Comparison of ENCODE assay signal across 8 cellular contexts in genomic region chr1:7953850-7954609, GRCh38. TPM values are rescaled to one million over a fixed set of nuclear protein-coding genes. Genes with fewer than 3 reads are reported as not detected.
A peak's percentile ranks its signal among the peaks of the same experiment; 100 is the strongest.
DNase-seq lines count a peak whose midpoint lies in the region; ATAC-seq and TF ChIP-seq lines count a peak whose summit lies in the region.

No MANE protein-coding gene starts in this region.

- no peak for TF ChIP-seq CTCF in fibroblast of the aortic adventitia (IDR thresholded peaks at IDR 0.05; ENCODE audit: insufficient read depth, low read length)

- no peaks in the 10 kb centered on the region for H3K36me3 ChIP-seq in HUES48 (ENCODE audit: control insufficient read depth, insufficient read depth, low read length)

- in situ Hi-C loops in Caki2 (cut with HindIII; ENCODE audit: low pct_unique_long_range_greater_than_20kb, low sequenced_read_pairs), result no loop called here

- H3K9me3 ChIP-seq in HUES48 (ENCODE audit: control insufficient read depth, insufficient read depth, low read length), result no peaks in the 10 kb centered on the region

- ATAC-seq in GM21367 (IDR thresholded peaks at IDR 0.05; ENCODE audit: unreplicated experiment), result peak; percentile 94

- H3K27ac ChIP-seq in HUES48 (ENCODE audit: low read depth, low read length) (peak overlapping the region; percentile 35), temporal lobe (ENCODE audit: low read depth, low read length) (peak overlapping the region; percentile 92)

- H3K4me1 ChIP-seq in HUES48 (ENCODE audit: control insufficient read depth, insufficient read depth, low read length), result no peaks in the 10 kb centered on the region

- DNase-seq in Caki2 (ENCODE audit: low read depth), result peak; percentile 88
- peak; percentile 95 for DNase-seq in RKO (ENCODE audit: low spot score)
- DNase-seq in activated T-helper 9 cell treated with anti-CD3 and anti-CD28 coated beads, Interleukin-2, amount 50 U/mL, for 16 hours (ENCODE audit: low read depth), result peak; percentile 77
- DNase-seq in fibroblast of the aortic adventitia (ENCODE audit: low read depth), result peak; percentile 79
- DNase-seq in nucleus accumbens (lab: John Stamatoyannopoulos, UW), result peak; percentile 74 to 99 (median 94)

- peak overlapping the region; percentile 55 for H3K4me3 ChIP-seq in HUES48 (ENCODE audit: low read depth, low read length)
- peak overlapping the region; percentile 67 for H3K4me3 ChIP-seq in fibroblast of the aortic adventitia (ENCODE audit: low read depth, low read length)

- H3K9ac ChIP-seq in HUES48 (ENCODE audit: low read depth, low read length), result no peak overlapping the region

- H3K27me3 ChIP-seq in HUES48 (ENCODE audit: control insufficient read depth, insufficient read depth, low read length), result no peaks in the 10 kb centered on the region

RNA-seq across cellular contexts. Expression of gene PARK7, which starts 7.5 kb away (rescaled TPM):
- total RNA-seq in Caki2 (2014; rRNA removed; shearing (Covaris generic); ENCODE audit: low replicate concordance), result 173 and 211 TPM in 2 replicates
- total RNA-seq in fibroblast of the aortic adventitia (ENCODE audit: low replicate concordance), result 165 and 243 TPM in 2 replicates
- 108 TPM for total RNA-seq in temporal lobe

RNA-seq across cellular contexts. Expression of gene TNFRSF9, which starts 13.4 kb away (rescaled TPM):
- 0.35 and 0.41 TPM in 2 replicates for total RNA-seq in Caki2 (2014; rRNA removed; shearing (Covaris generic); ENCODE audit: low replicate concordance)
- under 0.01 and 0.90 TPM in 2 replicates for total RNA-seq in fibroblast of the aortic adventitia (ENCODE audit: low replicate concordance)
- not detected for total RNA-seq in temporal lobe

Comparison
In these comparisons a context has a peak if more than half of its experiments do, and no peak if none do; other contexts are left out.
1. Peak in every context shown above with its lines: DNase-seq, ATAC-seq, H3K4me3 ChIP-seq and H3K27ac ChIP-seq.